In the genomic region with DNA sequence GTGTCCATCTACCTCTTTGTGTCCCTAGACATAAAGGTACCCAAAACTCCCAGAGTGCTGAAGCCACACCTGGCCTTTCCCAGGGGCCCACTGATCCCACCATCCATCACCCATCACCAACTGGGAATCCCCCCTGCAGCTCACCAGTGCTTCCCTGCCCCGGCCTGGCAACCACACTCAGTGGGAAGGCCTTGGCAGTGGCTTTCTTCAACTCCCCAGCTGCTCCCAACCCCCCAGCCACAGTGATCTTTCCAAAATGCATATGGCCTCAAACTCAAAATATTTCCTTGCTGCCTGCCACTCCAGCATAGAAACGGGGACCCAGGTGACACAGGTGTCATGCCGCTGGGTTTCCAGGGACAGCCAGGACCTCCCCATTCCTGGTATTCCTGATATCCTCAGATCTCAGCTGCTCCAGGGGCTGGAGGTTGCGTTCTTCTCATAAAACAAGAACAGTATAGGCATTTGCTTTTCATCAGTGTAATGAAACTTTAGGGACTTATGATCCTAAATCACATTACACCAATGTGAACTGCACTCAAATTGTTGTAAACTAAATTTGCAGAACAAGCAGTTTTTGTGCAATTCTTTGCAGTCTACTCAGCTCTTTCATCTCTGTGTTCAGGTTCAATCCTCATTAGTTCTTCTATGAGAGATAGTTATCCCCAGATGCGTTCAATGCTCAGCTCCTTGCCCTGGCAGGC, we compare ENCODE assay signal across 13 cellular contexts. TPM values are rescaled to one million over a fixed set of nuclear protein-coding genes. Genes with fewer than 3 reads are reported as not detected.
DNase-seq lines count a peak whose midpoint lies in the region; ATAC-seq, FAIRE-seq and TF ChIP-seq lines count a peak whose summit lies in the region.
"Had no signal": no experiment of that assay in that cellular context is flagged by ENCODE, and none has a peak within 500 bp of the region (broad histone marks: within the 10 kb centered on the region; RNA-seq: fewer than 3 reads in every experiment).

No MANE protein-coding gene starts in this region.

- H3K36me3 Mint-ChIP-seq in activated naive CD4-positive, alpha-beta T cell treated with anti-CD3 and anti-CD28 coated beads, Interleukin-2, amount 50 U/mL, for 24 hours, result peaks cover 2% of the 10 kb centered on the region
- H3K36me3 Mint-ChIP-seq in activated naive CD4-positive, alpha-beta T cell treated with anti-CD3 and anti-CD28 coated beads, Interleukin-2, amount 50 U/mL, for 72 hours, result peaks cover 0 to 31% of the 10 kb centered on the region in 2 donors
- no peaks in the 10 kb centered on the region for H3K36me3 Mint-ChIP-seq in activated B cell treated with CpG ODN at 0.5 μM for 24 hours (ENCODE audit: low read depth)

- no peak for TF ChIP-seq CTCF in activated B cell treated with CpG ODN at 0.5 μM for 24 hours (IDR thresholded peaks at IDR 0.05)

- no peaks in the 10 kb centered on the region for H3K9me3 Mint-ChIP-seq in activated naive CD4-positive, alpha-beta T cell treated with anti-CD3 and anti-CD28 coated beads, Interleukin-2, amount 50 U/mL, for 24 hours
- H3K9me3 Mint-ChIP-seq in activated naive CD4-positive, alpha-beta T cell treated with anti-CD3 and anti-CD28 coated beads, Interleukin-2, amount 50 U/mL, for 72 hours, result no peaks in the 10 kb centered on the region
- H3K9me3 Mint-ChIP-seq in activated B cell treated with CpG ODN at 0.5 μM for 24 hours, result no peaks in the 10 kb centered on the region
- no peaks in the 10 kb centered on the region for H3K9me3 Mint-ChIP-seq in stimulated activated naive CD8-positive, alpha-beta T cell treated with anti-CD3 and anti-CD28 coated beads, Interleukin-15, amount 100 ng/mL, for 72 hours

- no peak for FAIRE-seq in small intestine (lab: Jason Lieb, UNC)

- no peak overlapping the region for H3K27ac ChIP-seq in small intestine (ENCODE audit: low read depth in 1 of 2, low read length in 1 of 2)
- H3K27ac ChIP-seq: adrenal gland had no signal

- peak overlapping the region; percentile 30 for H3K27ac Mint-ChIP-seq in activated naive CD4-positive, alpha-beta T cell treated with anti-CD3 and anti-CD28 coated beads, Interleukin-2, amount 50 U/mL, for 24 hours
- H3K27ac Mint-ChIP-seq in activated naive CD4-positive, alpha-beta T cell treated with anti-CD3 and anti-CD28 coated beads, Interleukin-2, amount 50 U/mL, for 72 hours, result no peak overlapping the region
- no peak overlapping the region for H3K27ac Mint-ChIP-seq in activated B cell treated with CpG ODN at 0.5 μM for 24 hours
- no peak overlapping the region for H3K27ac Mint-ChIP-seq in stimulated activated naive CD8-positive, alpha-beta T cell treated with anti-CD3 and anti-CD28 coated beads, Interleukin-15, amount 100 ng/mL, for 72 hours

- POLR2A ChIA-PET in activated B cell treated with CpG ODN at 0.5 μM for 24 hours (lab: Charles Lee), result no interaction called here

- H3K27me3 Mint-ChIP-seq in activated naive CD4-positive, alpha-beta T cell treated with anti-CD3 and anti-CD28 coated beads, Interleukin-2, amount 50 U/mL, for 24 hours, result peaks cover 45% of the 10 kb centered on the region
- H3K27me3 Mint-ChIP-seq in activated B cell treated with CpG ODN at 0.5 μM for 24 hours, result peaks cover 51% of the 10 kb centered on the region
- H3K27me3 Mint-ChIP-seq in stimulated activated naive CD8-positive, alpha-beta T cell treated with anti-CD3 and anti-CD28 coated beads, Interleukin-15, amount 100 ng/mL, for 72 hours, result peaks cover 66% of the 10 kb centered on the region

- CTCF ChIA-PET in activated B cell treated with CpG ODN at 0.5 μM for 24 hours (lab: Charles Lee), result no interaction called here

- H3K4me3 ChIP-seq in iPS-15b (ENCODE audit: low read depth, low read length) (peak overlapping the region; percentile 65), small intestine (ENCODE audit: low read depth in 1 of 2, low read length in 2 of 2) (no peak overlapping the region)

- peak overlapping the region; percentile 72 for H3K4me3 Mint-ChIP-seq in activated naive CD4-positive, alpha-beta T cell treated with anti-CD3 and anti-CD28 coated beads, Interleukin-2, amount 50 U/mL, for 24 hours
- peak overlapping the region; percentile 72 for H3K4me3 Mint-ChIP-seq in activated B cell treated with CpG ODN at 0.5 μM for 24 hours
- peak overlapping the region; percentile 31 to 73 for H3K4me3 Mint-ChIP-seq in stimulated activated naive CD8-positive, alpha-beta T cell treated with anti-CD3 and anti-CD28 coated beads, Interleukin-15, amount 100 ng/mL, for 72 hours

- peaks cover 30% of the 10 kb centered on the region for H3K4me1 Mint-ChIP-seq in activated naive CD4-positive, alpha-beta T cell treated with anti-CD3 and anti-CD28 coated beads, Interleukin-2, amount 50 U/mL, for 24 hours
- peaks cover 43% of the 10 kb centered on the region for H3K4me1 Mint-ChIP-seq in activated B cell treated with CpG ODN at 0.5 μM for 24 hours
- peaks cover 42% of the 10 kb centered on the region for H3K4me1 Mint-ChIP-seq in stimulated activated naive CD8-positive, alpha-beta T cell treated with anti-CD3 and anti-CD28 coated beads, Interleukin-15, amount 100 ng/mL, for 72 hours

- TF ChIP-seq POLR2A in GM18505 (IDR thresholded peaks at IDR 0.05; ENCODE audit: borderline replicate concordance, extremely low read depth, insufficient read depth, insufficient read length), result no peak

- H3K9ac ChIP-seq in iPS-15b (ENCODE audit: low read depth, low read length), result no peak overlapping the region

- H3K36me3 ChIP-seq in iPS-15b (ENCODE audit: control insufficient read depth, insufficient read depth, low read length), result no peaks in the 10 kb centered on the region
- H3K36me3 ChIP-seq in small intestine (ENCODE audit: control insufficient read depth in 2 of 2, insufficient read depth in 2 of 2, low read length in 2 of 2), result no peaks in the 10 kb centered on the region
- H3K36me3 ChIP-seq: adrenal gland had no signal

- H3K9me3 ChIP-seq in iPS-15b (ENCODE audit: control insufficient read depth, insufficient read depth, low read length) (no peaks in the 10 kb centered on the region), small intestine (ENCODE audit: control insufficient read depth, low read depth) (no peaks in the 10 kb centered on the region)
- H3K9me3 ChIP-seq: adrenal gland had no signal

- peaks cover 2% of the 10 kb centered on the region for H3K4me1 ChIP-seq in iPS-15b (ENCODE audit: control insufficient read depth, insufficient read depth, low read length)
- no peaks in the 10 kb centered on the region for H3K4me1 ChIP-seq in small intestine (ENCODE audit: control insufficient read depth in 2 of 2, insufficient read depth in 1 of 2, low read depth in 1 of 2, low read length in 1 of 2)

- no peak for DNase-seq in activated naive CD4-positive, alpha-beta T cell treated with anti-CD3 and anti-CD28 coated beads, Interleukin-2, amount 50 U/mL, for 72 hours (ENCODE audit: low spot score in 2 of 2)
- DNase-seq in activated B cell treated with CpG ODN at 0.5 μM for 24 hours (no peak), small intestine (no peak), NK-92 (lab: John Stamatoyannopoulos, UW; ENCODE audit: unreplicated experiment) (no peak)
- no peak for DNase-seq in stimulated activated naive CD8-positive, alpha-beta T cell treated with anti-CD3 and anti-CD28 coated beads, Interleukin-15, amount 100 ng/mL, for 72 hours
- DNase-seq: NCI-H1092 had no signal

- peaks cover 90% of the 10 kb centered on the region for H3K27me3 ChIP-seq in iPS-15b (ENCODE audit: control insufficient read depth, insufficient read depth, low read length)
- peaks cover 4 to 22% of the 10 kb centered on the region in 2 donors for H3K27me3 ChIP-seq in small intestine (ENCODE audit: control insufficient read depth in 2 of 2, insufficient read depth in 2 of 2, low read length in 2 of 2)

- no peak for ATAC-seq in activated naive CD4-positive, alpha-beta T cell treated with anti-CD3 and anti-CD28 coated beads, Interleukin-2, amount 50 U/mL, for 72 hours
- ATAC-seq in activated B cell treated with CpG ODN at 0.5 μM for 24 hours (ENCODE audit: low read depth) (no peak), GM18505 (IDR thresholded peaks at IDR 0.05; ENCODE audit: unreplicated experiment) (no peak)
- no peak for ATAC-seq in stimulated activated naive CD8-positive, alpha-beta T cell treated with anti-CD3 and anti-CD28 coated beads, Interleukin-15, amount 100 ng/mL, for 72 hours

- intact Hi-C loops in activated B cell treated with CpG ODN at 0.5 μM for 24 hours (cut with micrococcal nuclease), result loop anchor here (5.0 kb wide), 1 partner anchor 1169 kb away; a partner anchor contains a TSS

- WGBS in small intestine, 3 donors, result 76 to 80% (median 79%) methylated on average over 5 of the region's 5 CpGs

RNA-seq across cellular contexts. Expression of a gene that starts 1.3 kb away (rescaled TPM):
- not detected for total RNA-seq in activated naive CD4-positive, alpha-beta T cell treated with anti-CD3 and anti-CD28 coated beads, Interleukin-2, amount 50 U/mL, for 72 hours
- total RNA-seq in activated B cell treated with CpG ODN at 0.5 μM for 24 hours, result not detected in 2 replicates
- polyA plus RNA-seq in small intestine, result under 1 TPM in 1 of 3 donors, not detected in 2; 0.07 TPM
- total RNA-seq: dermis microvascular lymphatic vessel endothelial cell, HT-29, OCI-LY7 had no signal
